18 cellular contexts compared by ENCODE assay signal in genomic region chr11:75969626-75970308, GRCh38.
DNase-seq lines count a peak whose midpoint lies in the region; ATAC-seq and TF ChIP-seq lines count a peak whose summit lies in the region.
"Had no signal": no experiment of that assay in that cellular context is flagged by ENCODE, and none has a peak within 500 bp of the region (broad histone marks: within the 10 kb centered on the region; RNA-seq: fewer than 3 reads in every experiment).

No MANE protein-coding gene starts in this region.

- H3K4me3 ChIP-seq in AG09309 (ENCODE audit: control insufficient read depth, low read depth, low read length): no peak overlapping the region
- H3K4me3 ChIP-seq: lower lobe of right lung, transverse colon had no signal

- peak; percentile 71 for DNase-seq in AG09309 (ENCODE audit: low read depth)
- peak; percentile 84 for DNase-seq in HFFc6
- DNase-seq in amniotic epithelial cell (ENCODE audit: low read depth): peak; percentile 39
- DNase-seq in inferior parietal cortex (ENCODE audit: extremely low spot score): peak; percentile 49
- DNase-seq in central memory CD4-positive, alpha-beta T cell: no peak
- DNase-seq in NCI-H2081 (lab: John Stamatoyannopoulos, UW): no peak
- DNase-seq in stimulated activated CD8-positive, alpha-beta memory T cell treated with anti-CD3 and anti-CD28 coated beads, Interleukin-4, amount 100 ng/mL, for 48 hours: no peak
- DNase-seq: activated gamma-delta T cell treated with Interleukin-2 at 50 U/mL for 16 hours; AML-193; H7; lower lobe of right lung; NCI-H146; OCI-M1; stimulated activated CD4-positive, alpha-beta T cell treated with anti-CD3 and anti-CD28 coated beads, Interleukin-2, amount 100 ng/mL, for 24 hours; transverse colon; WERI-Rb-1 had no signal

- TF ChIP-seq CTCF in AG09309 (IDR thresholded peaks at IDR 0.05; ENCODE audit: control insufficient read depth, insufficient read depth, low read depth, low read length, missing control alignments) (no peak), HFFc6 (IDR thresholded peaks at IDR 0.05) (no peak)

- peaks cover 44% of the 10 kb centered on the region for H3K36me3 Mint-ChIP-seq in HFFc6 (ENCODE audit: low read depth)

- H3K27me3 Mint-ChIP-seq in HFFc6 (ENCODE audit: insufficient read depth): no peaks in the 10 kb centered on the region

- peaks cover 49% of the 10 kb centered on the region for H3K4me1 Mint-ChIP-seq in HFFc6 (ENCODE audit: low read depth)
- H3K4me1 Mint-ChIP-seq: neural crest cell had no signal

- peak overlapping the region; percentile 80 for H3K27ac Mint-ChIP-seq in HFFc6

- ATAC-seq in GM19035 (IDR thresholded peaks at IDR 0.05; ENCODE audit: unreplicated experiment): no peak
- ATAC-seq: lower lobe of right lung had no signal

- H3K4me3 Mint-ChIP-seq in HFFc6: peak overlapping the region; percentile 20; the same call in 1 of the 2 replicates
- H3K4me3 Mint-ChIP-seq: neural crest cell had no signal

- peaks cover 20% of the 10 kb centered on the region for H3K9me3 Mint-ChIP-seq in HFFc6

Comparison
In these comparisons a context has a peak if more than half of its experiments do, and no peak if none do; other contexts are left out.
1. DNase-seq: peak in AG09309 (single experiment), HFFc6 (single experiment), amniotic epithelial cell (single experiment) and inferior parietal cortex (single experiment); none in central memory CD4-positive, alpha-beta T cell (single experiment), NCI-H2081 (0 of 2) and stimulated activated CD8-positive, alpha-beta memory T cell treated with anti-CD3 and anti-CD28 coated beads, Interleukin-4, amount 100 ng/mL, for 48 hours (single experiment).